Comparison of ENCODE assay signal across 26 cellular contexts in genomic region chr1:167584581-167584980, GRCh38. TPM values are rescaled to one million over a fixed set of nuclear protein-coding genes. Genes with fewer than 3 reads are reported as not detected.
"Had no signal": no experiment of that assay in that cellular context is flagged by ENCODE, and none has a peak within 500 bp of the region (broad histone marks: within the 10 kb centered on the region; RNA-seq: fewer than 3 reads in every experiment).

No MANE protein-coding gene starts in this region.

- DNase-seq: hypothalamus; islet precursor cell; left ventricle myocardium inferior; mesendoderm; naive thymus-derived CD4-positive, alpha-beta T cell; nucleus accumbens; pancreas; posterior cingulate gyrus; retina; right cardiac atrium; small intestine; spleen; stimulated activated CD4-positive, alpha-beta T cell treated with anti-CD3 and anti-CD28 coated beads, Interleukin-4, amount 100 ng/mL, for 24 hours; stimulated activated naive CD4-positive, alpha-beta T cell; tibial artery; trophoblast cell; upper lobe of right lung had no signal

- H3K4me3 Mint-ChIP-seq: mesothelial cell of epicardium; naive thymus-derived CD4-positive, alpha-beta T cell; natural killer cell treated with Interleukin-12 subunit alpha and Interleukin-12 subunit beta and Interleukin-15 and Interleukin-18, amount 100 ng/mL, for 72 hours; stimulated activated effector memory CD8-positive, alpha-beta T cell treated with anti-CD3 and anti-CD28 coated beads, Interleukin-12 subunit alpha, Interleukin-12 subunit beta, amount 100 ng/mL, for 72 hours; stimulated activated naive CD8-positive, alpha-beta T cell treated with anti-CD3 and anti-CD28 coated beads, Interleukin-15, Interleukin-2, amounts not matched to agents 100 ng/mL and 50 ng/mL, for 24 hours had no signal

- H3K9me3 Mint-ChIP-seq: mesothelial cell of epicardium; natural killer cell treated with Interleukin-12 subunit alpha and Interleukin-12 subunit beta and Interleukin-15 and Interleukin-18, amount 100 ng/mL, for 72 hours; stimulated activated effector memory CD8-positive, alpha-beta T cell treated with anti-CD3 and anti-CD28 coated beads, Interleukin-12 subunit alpha, Interleukin-12 subunit beta, amount 100 ng/mL, for 72 hours; stimulated activated naive CD8-positive, alpha-beta T cell treated with anti-CD3 and anti-CD28 coated beads, Interleukin-15, Interleukin-2, amounts not matched to agents 100 ng/mL and 50 ng/mL, for 24 hours had no signal

- H3K27ac ChIP-seq: left ventricle myocardium inferior, pancreas, prostate gland, spleen, suprapubic skin, thoracic aorta, tibial artery, upper lobe of right lung had no signal

- H3K4me1 Mint-ChIP-seq: mesothelial cell of epicardium; stimulated activated effector memory CD8-positive, alpha-beta T cell treated with anti-CD3 and anti-CD28 coated beads, Interleukin-12 subunit alpha, Interleukin-12 subunit beta, amount 100 ng/mL, for 72 hours had no signal

- H3K36me3 Mint-ChIP-seq: mesothelial cell of epicardium; naive thymus-derived CD4-positive, alpha-beta T cell; natural killer cell treated with Interleukin-12 subunit alpha and Interleukin-12 subunit beta and Interleukin-15 and Interleukin-18, amount 100 ng/mL, for 72 hours; stimulated activated effector memory CD8-positive, alpha-beta T cell treated with anti-CD3 and anti-CD28 coated beads, Interleukin-12 subunit alpha, Interleukin-12 subunit beta, amount 100 ng/mL, for 72 hours had no signal

- H3K27me3 ChIP-seq: pancreas, spleen, suprapubic skin, tibial artery, upper lobe of right lung had no signal

- H3K27me3 Mint-ChIP-seq: natural killer cell treated with Interleukin-12 subunit alpha and Interleukin-12 subunit beta and Interleukin-15 and Interleukin-18, amount 100 ng/mL, for 72 hours; stimulated activated naive CD8-positive, alpha-beta T cell treated with anti-CD3 and anti-CD28 coated beads, Interleukin-15, Interleukin-2, amounts not matched to agents 100 ng/mL and 50 ng/mL, for 24 hours had no signal

- H3K4me3 ChIP-seq: left ventricle myocardium inferior, lung, pancreas, prostate gland, spleen, suprapubic skin, thoracic aorta, tibial artery, upper lobe of right lung had no signal

- H3K27ac Mint-ChIP-seq: mesothelial cell of epicardium; naive thymus-derived CD4-positive, alpha-beta T cell; natural killer cell treated with Interleukin-12 subunit alpha and Interleukin-12 subunit beta and Interleukin-15 and Interleukin-18, amount 100 ng/mL, for 72 hours; stimulated activated effector memory CD8-positive, alpha-beta T cell treated with anti-CD3 and anti-CD28 coated beads, Interleukin-12 subunit alpha, Interleukin-12 subunit beta, amount 100 ng/mL, for 72 hours; stimulated activated naive CD8-positive, alpha-beta T cell treated with anti-CD3 and anti-CD28 coated beads, Interleukin-15, Interleukin-2, amounts not matched to agents 100 ng/mL and 50 ng/mL, for 24 hours had no signal

- H3K36me3 ChIP-seq: left ventricle myocardium inferior, pancreas, prostate gland, spleen, suprapubic skin, thoracic aorta, tibial artery, upper lobe of right lung had no signal

- H3K4me1 ChIP-seq: left ventricle myocardium inferior, pancreas, prostate gland, suprapubic skin, tibial artery, upper lobe of right lung had no signal

- H3K9me3 ChIP-seq: left ventricle myocardium inferior, pancreas, prostate gland, spleen, suprapubic skin, thoracic aorta, tibial artery, upper lobe of right lung had no signal

RNA-seq across cellular contexts. Expression of gene RCSD1, which starts 45.5 kb away (rescaled TPM):
- polyA plus RNA-seq: neural cell had no signal
